ENCODE assay signal across 8 cellular contexts in the genomic region with DNA sequence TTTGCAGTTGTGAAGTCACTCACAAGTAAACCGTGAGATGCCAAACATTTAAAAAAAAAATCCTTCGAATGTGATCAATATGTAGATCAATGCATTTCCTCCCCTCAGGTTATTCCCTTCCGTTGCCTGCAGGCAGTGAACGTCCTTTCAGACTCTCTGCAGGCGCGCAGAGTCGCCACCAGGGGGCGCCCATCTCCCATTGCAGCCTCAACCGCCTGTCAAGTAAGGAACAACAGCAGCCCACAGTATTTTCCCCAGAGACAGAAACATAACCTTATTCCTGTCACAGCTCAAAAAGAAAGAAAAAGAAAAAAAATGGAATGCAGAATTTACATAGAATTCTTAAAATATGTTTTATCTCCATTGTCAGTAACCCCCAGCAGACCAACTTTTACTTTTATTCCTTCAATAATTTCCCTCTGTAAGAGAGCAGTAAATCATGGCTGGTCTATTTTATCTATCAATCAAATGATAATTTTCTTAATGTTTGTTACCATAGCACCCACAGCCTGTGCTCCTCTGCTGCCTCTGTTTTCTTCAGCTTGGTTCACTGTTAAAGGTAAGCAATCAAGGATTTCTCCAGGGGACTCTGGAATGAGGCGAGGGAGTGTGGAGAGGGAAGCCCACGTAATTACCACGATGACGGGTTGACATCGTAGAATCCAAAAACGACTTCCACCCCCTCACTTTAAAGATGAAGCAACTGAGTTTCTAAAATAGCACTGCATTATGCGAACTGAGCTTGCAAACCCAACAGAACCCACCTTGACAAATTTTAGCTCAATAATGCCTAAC.
DNase-seq lines count a peak whose midpoint lies in the region; ATAC-seq and TF ChIP-seq lines count a peak whose summit lies in the region.

No MANE protein-coding gene starts in this region.

- no peaks in the 10 kb centered on the region for H3K36me3 Mint-ChIP-seq in nephron (ENCODE audit: low read depth)

- peaks cover 22% of the 10 kb centered on the region for H3K27me3 Mint-ChIP-seq in nephron (ENCODE audit: low read depth)

- in situ Hi-C loops in Caki2 (cut with HindIII; ENCODE audit: low pct_unique_long_range_greater_than_20kb, low sequenced_read_pairs), result no loop called here

- H3K27me3 ChIP-seq in esophagus muscularis mucosa, result peaks cover 0 to 14% (median 0%) of the 10 kb centered on the region in 4 donors
- no peaks in the 10 kb centered on the region for H3K27me3 ChIP-seq in stomach

- H3K4me1 ChIP-seq in esophagus muscularis mucosa, result peaks cover 0 to 21% (median 6%) of the 10 kb centered on the region in 4 donors
- peaks cover under 1 to 13% (median 7%) of the 10 kb centered on the region in 4 donors for H3K4me1 ChIP-seq in stomach

- H3K9me3 ChIP-seq in esophagus muscularis mucosa (no peaks in the 10 kb centered on the region), stomach (no peaks in the 10 kb centered on the region)

- TF ChIP-seq POLR2A in esophagus muscularis mucosa (IDR thresholded peaks at IDR 0.05; ENCODE audit: low read depth) (no peak), stomach (IDR thresholded peaks at IDR 0.05) (no peak)

- DNase-seq in Caki2 (ENCODE audit: low read depth), result peak; percentile 49
- peak; percentile 89 for DNase-seq in NCI-H774 (lab: John Stamatoyannopoulos, UW)
- peak; percentile 46 for DNase-seq in activated T-cell treated with anti-CD3 and anti-CD28 coated beads for 24 hours (ENCODE audit: low read depth)
- no peak for DNase-seq in esophagus muscularis mucosa (ENCODE audit: extremely low spot score)
- peak; percentile 77 for DNase-seq in stomach

- WGBS in esophagus muscularis mucosa, result 32% methylated on average over 16 of the region's 16 CpGs
- WGBS in stomach, 5 donors, result 33 to 38% (median 35%) methylated on average over 16 of the region's 16 CpGs

- intact Hi-C loops in esophagus muscularis mucosa (cut with DNase I) (loop anchor here (5.0 kb wide), 1 partner anchor 952 kb away; no protein-coding TSS in a partner anchor), stomach (cut with DNase I; ENCODE audit: low total_unique reads) (loop anchor here (10.0 kb wide), 1 partner anchor 949 kb away; no protein-coding TSS in a partner anchor)

- ATAC-seq in GM19397 (IDR thresholded peaks at IDR 0.05; ENCODE audit: unreplicated experiment), result peak; percentile 93
- peak; percentile 91 for ATAC-seq in HG03439 (IDR thresholded peaks at IDR 0.05; ENCODE audit: unreplicated experiment)

- H3K4me3 Mint-ChIP-seq in nephron, result no peak overlapping the region

- no peak overlapping the region for H3K27ac Mint-ChIP-seq in nephron

- TF ChIP-seq EP300 in esophagus muscularis mucosa (IDR thresholded peaks at IDR 0.05) (no peak), stomach (IDR thresholded peaks at IDR 0.05) (no peak)

- H3K27ac ChIP-seq in esophagus muscularis mucosa (replicated peaks in 1 of 4), result no peak overlapping the region
- no peak overlapping the region for H3K27ac ChIP-seq in stomach

- H3K36me3 ChIP-seq in esophagus muscularis mucosa, result no peaks in the 10 kb centered on the region
- no peaks in the 10 kb centered on the region for H3K36me3 ChIP-seq in stomach

- H3K9me3 Mint-ChIP-seq in nephron, result no peaks in the 10 kb centered on the region

- TF ChIP-seq CTCF in esophagus muscularis mucosa (IDR thresholded peaks at IDR 0.05), result peak; percentile 79 to 99 (median 92)
- TF ChIP-seq CTCF in nephron (IDR thresholded peaks at IDR 0.05; ENCODE audit: unreplicated experiment in 3 of 3), result peak; percentile 97 to 99 (median 99)
- peak in 5 of 7 experiments; percentile 73 to 96 (median 95) for TF ChIP-seq CTCF in stomach (IDR thresholded peaks at IDR 0.05)

- peaks cover 3% of the 10 kb centered on the region for H3K4me1 Mint-ChIP-seq in nephron

- H3K4me3 ChIP-seq in esophagus muscularis mucosa (no peak overlapping the region), stomach (no peak overlapping the region)
